Comparison of ENCODE assay signal across 8 cellular contexts in genomic region chr2:90052113-90052631, GRCh38.
DNase-seq lines count a peak whose midpoint lies in the region; ATAC-seq, FAIRE-seq and TF ChIP-seq lines count a peak whose summit lies in the region.
"Not testable (repeated sequence)": the region's sequence is repeated elsewhere in the genome, so short reads cannot be mapped to it uniquely, and the experiment has no call there.

No MANE protein-coding gene starts in this region.

- H3K9ac ChIP-seq in BLaER1; GM12878 (ENCODE audit: control insufficient read depth, insufficient read depth, low read length); kidney (ENCODE audit: low read length in 2 of 2): not testable (repeated sequence)

- DNase-seq in OCI-LY7 (ENCODE audit: low spot score) = peak; percentile 56
- DNase-seq in GM12878 (ENCODE audit: low read depth, low spot score); kidney; small intestine: not testable (repeated sequence)

- H3K9me3 ChIP-seq in BLaER1; OCI-LY7 (ENCODE audit: low read length); GM12878 (replicated peaks; ENCODE audit: control insufficient read depth, insufficient read depth, low read length); kidney (ENCODE audit: control insufficient read depth in 1 of 2, low read length in 2 of 2); small intestine (ENCODE audit: control insufficient read depth, low read depth): not testable (repeated sequence)

- TF ChIP-seq POLR2A in GM12878 (IDR thresholded peaks at IDR 0.05; ENCODE audit: low read depth, low read length) = not testable (repeated sequence)

- RAD21 ChIA-PET in GM12878 (lab: Charles Lee; ENCODE audit: unreplicated experiment) = not testable (repeated sequence)

- SMC1A ChIA-PET in GM12878 (lab: Charles Lee; ENCODE audit: uncharacterized antibody, unreplicated experiment) = not testable (repeated sequence)

- not testable (repeated sequence) for H3K27me3 ChIP-seq in BLaER1; GM12878 (replicated peaks in 1 of 2; ENCODE audit: control insufficient read depth in 2 of 2, insufficient read depth in 2 of 2, low read length in 1 of 2); small intestine (ENCODE audit: control insufficient read depth in 2 of 2, insufficient read depth in 2 of 2, low read length in 2 of 2)

- peak; percentile 40; the same call in 1 of the 2 replicates for TF ChIP-seq CTCF in OCI-LY7 (conservative IDR thresholded peaks at IDR 0.05; ENCODE audit: low read length)
- TF ChIP-seq CTCF in GM12878 (IDR thresholded peaks at IDR 0.05 in 2 of 3, conservative IDR thresholded peaks at IDR 0.05 in 1 of 3; ENCODE audit: control insufficient read depth in 2 of 3, extremely low read depth in 1 of 3, insufficient read depth in 1 of 3, low read depth in 3 of 3, low read length in 3 of 3); kidney (IDR thresholded peaks at IDR 0.05; ENCODE audit: borderline replicate concordance, extremely low read depth, insufficient read depth): not testable (repeated sequence)

- H3K4me2 ChIP-seq in BLaER1 (0 out of 2 replicates have a peak overlapping the region, but pooled peaks have one; percentile 26), OCI-LY7 (ENCODE audit: low read length) (peak overlapping the region; percentile 25; the same call in 1 of the 2 replicates)
- not testable (repeated sequence) for H3K4me2 ChIP-seq in GM12878 (ENCODE audit: control insufficient read depth, insufficient read depth)

- H2AFZ ChIP-seq in OCI-LY7 (ENCODE audit: low read length); GM12878 (ENCODE audit: control insufficient read depth, low read depth, low read length): not testable (repeated sequence)

- ATAC-seq in GM18858 (IDR thresholded peaks at IDR 0.05; ENCODE audit: unreplicated experiment) (peak; percentile 51), GM19351 (IDR thresholded peaks at IDR 0.05; ENCODE audit: unreplicated experiment) (peak; percentile 71), HG03159 (IDR thresholded peaks at IDR 0.05; ENCODE audit: unreplicated experiment) (peak; percentile 61), GM12878 (0 out of 3 replicates have a peak, but pooled peaks have one; percentile 22)

- POLR2A ChIA-PET in OCI-LY7 (lab: Charles Lee); GM12878 (lab: Charles Lee): not testable (repeated sequence)

- not testable (repeated sequence) for H4K20me1 ChIP-seq in BLaER1; OCI-LY7 (ENCODE audit: insufficient read depth, low read length); GM12878 (ENCODE audit: control insufficient read depth, insufficient read depth)

- not testable (repeated sequence) for H3K27ac ChIP-seq in BLaER1; GM12878 (ENCODE audit: control insufficient read depth, insufficient read depth); kidney (ENCODE audit: low read depth in 2 of 2, low read length in 2 of 2); small intestine (ENCODE audit: low read depth in 1 of 2, low read length in 1 of 2)
- peak overlapping the region; percentile 40 for H3K27ac ChIP-seq in OCI-LY7 (ENCODE audit: low read depth, low read length, poor library complexity, severe bottlenecking)

- not testable (repeated sequence) for BruUV-seq in OCI-LY7 (replicated peaks; lab: Mats Ljungman, UMichigan); GM12878 (replicated peaks; lab: Mats Ljungman, UMichigan)

- not testable (repeated sequence) for H3K79me2 ChIP-seq in OCI-LY7 (ENCODE audit: insufficient read depth, low read depth, low read length); GM12878 (ENCODE audit: control insufficient read depth, insufficient read depth, low read length)

- intact Hi-C loops in OCI-LY7 (cut with micrococcal nuclease; ENCODE audit: unreplicated experiment); GM12878 (cut with micrococcal nuclease; ENCODE audit: unreplicated experiment); kidney (cut with DNase I): not testable (repeated sequence)

- FAIRE-seq in GM12878 (lab: Jason Lieb, UNC) (peak; percentile 78), kidney (lab: Jason Lieb, UNC) (peak; percentile 97), small intestine (lab: Jason Lieb, UNC) (peak; percentile 95)

- CTCF ChIA-PET in OCI-LY7 (lab: Charles Lee; ENCODE audit: unreplicated experiment); GM12878 (lab: Yijun Ruan, JAX): not testable (repeated sequence)

- not testable (repeated sequence) for H3K4me1 ChIP-seq in BLaER1; GM12878 (ENCODE audit: control insufficient read depth, insufficient read depth, low read length); kidney (ENCODE audit: control insufficient read depth in 1 of 2, insufficient read depth in 1 of 2, low read depth in 1 of 2, low read length in 2 of 2); small intestine (ENCODE audit: control insufficient read depth in 2 of 2, insufficient read depth in 1 of 2, low read depth in 1 of 2, low read length in 1 of 2)
- H3K4me1 ChIP-seq in OCI-LY7 (ENCODE audit: insufficient read depth, low read length, poor library complexity, severe bottlenecking) = peaks cover 16% of the 10 kb centered on the region

- not testable (repeated sequence) for TF ChIP-seq EP300 in GM12878 (IDR thresholded peaks at IDR 0.05; ENCODE audit: borderline replicate concordance in 1 of 2, control insufficient read depth in 1 of 2, low read depth in 2 of 2, low read length in 2 of 2)

- not testable (repeated sequence) for H3K36me3 ChIP-seq in BLaER1; OCI-LY7 (ENCODE audit: insufficient read depth, low read length); GM12878 (ENCODE audit: control insufficient read depth in 2 of 2, insufficient read depth in 2 of 2, low read length in 1 of 2); kidney (ENCODE audit: control insufficient read depth in 1 of 2, insufficient read depth in 2 of 2, low read length in 2 of 2); small intestine (ENCODE audit: control insufficient read depth in 2 of 2, insufficient read depth in 2 of 2, low read length in 2 of 2)

- H3K4me3 ChIP-seq in BLaER1; OCI-LY7 (ENCODE audit: low read depth, low read length, poor library complexity, severe bottlenecking); GM12878; kidney (ENCODE audit: low read length in 2 of 2); small intestine (ENCODE audit: low read depth in 1 of 2, low read length in 2 of 2): not testable (repeated sequence)

- in situ Hi-C loops in GM12878 (cut with MboI) = not testable (repeated sequence)

- not testable (repeated sequence) for H3K9me2 ChIP-seq in OCI-LY7 (ENCODE audit: insufficient read depth, low read length)

- TF ChIP-seq RAD21 in GM12878 (IDR thresholded peaks at IDR 0.05; ENCODE audit: insufficient read depth, low read depth, low read length) = not testable (repeated sequence)
